ENCODE assay signal across 1 cellular context in the genomic region with DNA sequence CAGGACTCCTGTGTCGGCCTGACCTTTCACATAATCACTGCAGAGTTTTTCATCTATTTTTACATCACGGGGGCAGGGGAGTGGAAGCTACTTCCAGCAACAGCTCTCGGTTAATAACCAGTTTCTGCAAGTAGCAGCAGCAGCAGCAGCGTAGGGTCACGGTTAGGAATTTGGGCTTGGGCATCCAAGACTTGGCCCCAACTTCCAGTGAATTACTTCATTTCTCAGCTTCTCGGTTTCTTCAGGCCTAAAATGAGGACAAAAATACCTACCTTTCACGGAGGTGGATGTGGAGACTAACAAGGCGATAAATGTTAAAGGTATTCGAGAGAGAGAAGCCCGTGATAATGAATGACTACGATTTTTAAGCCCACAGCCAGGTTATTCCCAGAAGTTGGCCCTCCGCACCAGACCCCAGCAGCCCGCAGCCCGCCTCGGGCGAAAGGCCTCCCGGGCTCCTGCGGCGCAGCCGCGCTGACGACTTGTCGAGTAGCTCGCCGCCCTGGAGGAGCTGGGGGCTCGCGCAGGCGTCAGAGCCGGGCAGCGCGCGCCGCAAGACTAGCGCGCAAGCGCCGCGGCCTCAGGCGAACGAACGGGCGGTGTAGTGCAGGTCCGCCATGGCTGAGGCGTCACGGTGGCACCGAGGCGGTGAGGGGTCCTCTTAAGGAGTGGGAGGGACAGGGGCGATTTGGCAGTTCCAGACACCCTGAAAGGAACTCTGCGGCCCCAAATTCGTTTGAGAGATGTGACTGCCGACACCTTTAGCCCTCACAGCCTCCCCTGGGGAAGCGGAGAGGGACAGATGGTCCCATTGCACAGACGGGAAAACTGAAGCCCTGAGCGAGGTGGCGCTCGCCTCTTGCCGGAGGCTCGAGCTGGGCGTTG.
TF ChIP-seq lines count a peak whose summit lies in the region.

A gene (plus strand): TSS at position 583 of the 885 bp plus-strand sequence. CDS start 35 bp downstream, at position 618.

TF ChIP-seq in HEK293, 187 proteins besides CTCF, POLR2A, EP300 and RAD21 (continued from another document and continues in another):
- TF ChIP-seq, protein P1, sequence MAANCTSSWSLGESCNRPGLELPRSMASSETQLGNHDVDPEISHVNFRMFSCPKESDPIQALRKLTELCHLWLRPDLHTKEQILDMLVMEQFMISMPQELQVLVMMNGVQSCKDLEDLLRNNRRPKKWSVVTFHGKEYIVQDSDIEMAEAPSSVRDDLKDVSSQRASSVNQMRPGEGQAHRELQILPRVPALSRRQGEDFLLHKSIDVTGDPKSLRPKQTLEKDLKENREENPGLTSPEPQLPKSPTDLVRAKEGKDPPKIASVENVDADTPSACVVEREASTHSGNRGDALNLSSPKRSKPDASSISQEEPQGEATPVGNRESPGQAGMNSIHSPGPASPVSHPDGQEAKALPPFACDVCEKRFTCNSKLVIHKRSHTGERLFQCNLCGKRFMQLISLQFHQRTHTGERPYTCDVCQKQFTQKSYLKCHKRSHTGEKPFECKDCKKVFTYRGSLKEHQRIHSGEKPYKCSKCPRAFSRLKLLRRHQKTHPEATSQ (tag by site-specific recombination; IDR thresholded peaks at IDR 0.05) = peak; percentile 76; the same call in 1 of the 2 replicates
- TF ChIP-seq, protein P2, sequence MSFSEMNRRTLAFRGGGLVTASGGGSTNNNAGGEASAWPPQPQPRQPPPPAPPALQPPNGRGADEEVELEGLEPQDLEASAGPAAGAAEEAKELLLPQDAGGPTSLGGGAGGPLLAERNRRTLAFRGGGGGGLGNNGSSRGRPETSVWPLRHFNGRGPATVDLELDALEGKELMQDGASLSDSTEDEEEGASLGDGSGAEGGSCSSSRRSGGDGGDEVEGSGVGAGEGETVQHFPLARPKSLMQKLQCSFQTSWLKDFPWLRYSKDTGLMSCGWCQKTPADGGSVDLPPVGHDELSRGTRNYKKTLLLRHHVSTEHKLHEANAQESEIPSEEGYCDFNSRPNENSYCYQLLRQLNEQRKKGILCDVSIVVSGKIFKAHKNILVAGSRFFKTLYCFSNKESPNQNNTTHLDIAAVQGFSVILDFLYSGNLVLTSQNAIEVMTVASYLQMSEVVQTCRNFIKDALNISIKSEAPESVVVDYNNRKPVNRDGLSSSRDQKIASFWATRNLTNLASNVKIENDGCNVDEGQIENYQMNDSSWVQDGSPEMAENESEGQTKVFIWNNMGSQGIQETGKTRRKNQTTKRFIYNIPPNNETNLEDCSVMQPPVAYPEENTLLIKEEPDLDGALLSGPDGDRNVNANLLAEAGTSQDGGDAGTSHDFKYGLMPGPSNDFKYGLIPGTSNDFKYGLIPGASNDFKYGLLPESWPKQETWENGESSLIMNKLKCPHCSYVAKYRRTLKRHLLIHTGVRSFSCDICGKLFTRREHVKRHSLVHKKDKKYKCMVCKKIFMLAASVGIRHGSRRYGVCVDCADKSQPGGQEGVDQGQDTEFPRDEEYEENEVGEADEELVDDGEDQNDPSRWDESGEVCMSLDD (tag by site-specific recombination; IDR thresholded peaks at IDR 0.05) = no peak
- TF ChIP-seq KLF9 (tag by site-specific recombination; IDR thresholded peaks at IDR 0.05; ENCODE audit: low read depth) (peak; percentile 26; the same call in 1 of the 2 replicates), ZNF792 (tag by site-specific recombination; IDR thresholded peaks at IDR 0.05) (no peak), ZNF558 (tag by site-specific recombination; IDR thresholded peaks at IDR 0.05) (no peak), ZNF585B (tag by site-specific recombination; IDR thresholded peaks at IDR 0.05) (no peak), ZNF626 (tag by site-specific recombination; IDR thresholded peaks at IDR 0.05) (no peak), ZNF335 (tag by site-specific recombination; conservative IDR thresholded peaks at IDR 0.05) (peak; percentile 82), ZNF239 (tag by site-specific recombination; IDR thresholded peaks at IDR 0.05) (0 out of 2 replicates have a peak, but pooled peaks have one; percentile 32), ZNF404 (tag by site-specific recombination; IDR thresholded peaks at IDR 0.05) (0 out of 2 replicates have a peak, but pooled peaks have one; percentile 12), ZFP37 (tag by site-specific recombination; IDR thresholded peaks at IDR 0.05) (peak; percentile 47; the same call in 1 of the 2 replicates), ZBTB1 (tag by site-specific recombination; IDR thresholded peaks at IDR 0.05) (0 out of 2 replicates have a peak, but pooled peaks have one; percentile 48), KLF1 (tag by site-specific recombination; IDR thresholded peaks at IDR 0.05) (no peak; the same call in none of the 2 replicates), ZNF266 (tag by site-specific recombination; IDR thresholded peaks at IDR 0.05; ENCODE audit: low read depth) (0 out of 2 replicates have a peak, but pooled peaks have one; percentile 55), ZNF530 (tag by site-specific recombination; IDR thresholded peaks at IDR 0.05; ENCODE audit: low read depth) (no peak), ZNF837 (tag by site-specific recombination; IDR thresholded peaks at IDR 0.05) (peak; percentile 99), ZNF776 (tag by site-specific recombination; IDR thresholded peaks at IDR 0.05; ENCODE audit: borderline replicate concordance) (no peak), ZNF391 (tag by site-specific recombination; IDR thresholded peaks at IDR 0.05; ENCODE audit: borderline replicate concordance, low read depth) (no peak), ZNF555 (tag by site-specific recombination; conservative IDR thresholded peaks at IDR 0.05) (no peak), ZNF658 (tag by site-specific recombination; IDR thresholded peaks at IDR 0.05) (no peak), HOXC10 (CRISPR knock-in tag; IDR thresholded peaks at IDR 0.05) (no peak), ZNF2 (tag by site-specific recombination; IDR thresholded peaks at IDR 0.05) (peak; percentile 19), SCRT2 (tag by site-specific recombination; IDR thresholded peaks at IDR 0.05) (0 out of 2 replicates have a peak, but pooled peaks have one; percentile 26), ZNF169 (tag by site-specific recombination; IDR thresholded peaks at IDR 0.05) (0 out of 2 replicates have a peak, but pooled peaks have one; percentile 32), ZNF596 (tag by site-specific recombination; IDR thresholded peaks at IDR 0.05) (peak; percentile 7), ZNF324 (tag by site-specific recombination; IDR thresholded peaks at IDR 0.05) (peak; percentile 71), ZNF132 (tag by site-specific recombination; IDR thresholded peaks at IDR 0.05; ENCODE audit: borderline replicate concordance) (0 out of 2 replicates have a peak, but pooled peaks have one; percentile 47), ZNF544 (tag by site-specific recombination; IDR thresholded peaks at IDR 0.05) (no peak), ZBTB21 (tag by site-specific recombination; IDR thresholded peaks at IDR 0.05) (0 out of 2 replicates have a peak, but pooled peaks have one; percentile 33), ZNF138 (tag by site-specific recombination; IDR thresholded peaks at IDR 0.05; ENCODE audit: borderline replicate concordance) (no peak), ZFHX2 (tag by site-specific recombination; conservative IDR thresholded peaks at IDR 0.05) (peak; percentile 36; the same call in 1 of the 2 replicates), ZNF623 (tag by site-specific recombination; IDR thresholded peaks at IDR 0.05) (peak; percentile 37; the same call in 1 of the 2 replicates), ZNF560 (tag by site-specific recombination; IDR thresholded peaks at IDR 0.05; ENCODE audit: borderline replicate concordance) (no peak), ZNF292 (tag by site-specific recombination; IDR thresholded peaks at IDR 0.05; ENCODE audit: borderline replicate concordance, low read depth) (no peak), ZNF121 (tag by site-specific recombination; IDR thresholded peaks at IDR 0.05) (peak; percentile 53), ZNF155 (tag by site-specific recombination; IDR thresholded peaks at IDR 0.05) (no peak), GLIS1 (tag by site-specific recombination; IDR thresholded peaks at IDR 0.05) (peak; percentile 91), KLF10 (tag by site-specific recombination; IDR thresholded peaks at IDR 0.05) (no peak; the same call in 1 of the 2 replicates), OSR2 (tag by site-specific recombination; IDR thresholded peaks at IDR 0.05) (0 out of 2 replicates have a peak, but pooled peaks have one; percentile 8), ZNF146 (tag by site-specific recombination; IDR thresholded peaks at IDR 0.05) (0 out of 2 replicates have a peak, but pooled peaks have one; percentile 5), FEZF1 (tag by site-specific recombination; IDR thresholded peaks at IDR 0.05) (no peak), ZNF677 (tag by site-specific recombination; IDR thresholded peaks at IDR 0.05) (no peak), ZFP69B (tag by site-specific recombination; IDR thresholded peaks at IDR 0.05) (0 out of 2 replicates have a peak, but pooled peaks have one; percentile 18), ZNF707 (tag by site-specific recombination; IDR thresholded peaks at IDR 0.05) (no peak), ZNF24 (tag by site-specific recombination; IDR thresholded peaks at IDR 0.05) (peak; percentile 81), ZNF416 (tag by site-specific recombination; IDR thresholded peaks at IDR 0.05) (no peak), MYNN (tag by site-specific recombination; IDR thresholded peaks at IDR 0.05; ENCODE audit: borderline replicate concordance) (no peak), ZNF768 (tag by site-specific recombination; IDR thresholded peaks at IDR 0.05) (no peak), ZNF600 (tag by site-specific recombination; IDR thresholded peaks at IDR 0.05) (peak; percentile 88), ZNF184 (tag by site-specific recombination; IDR thresholded peaks at IDR 0.05) (peak; percentile 58; the same call in 1 of the 2 replicates), ZIC2 (tag by site-specific recombination; IDR thresholded peaks at IDR 0.05) (no peak)
- TF ChIP-seq, protein P3, sequence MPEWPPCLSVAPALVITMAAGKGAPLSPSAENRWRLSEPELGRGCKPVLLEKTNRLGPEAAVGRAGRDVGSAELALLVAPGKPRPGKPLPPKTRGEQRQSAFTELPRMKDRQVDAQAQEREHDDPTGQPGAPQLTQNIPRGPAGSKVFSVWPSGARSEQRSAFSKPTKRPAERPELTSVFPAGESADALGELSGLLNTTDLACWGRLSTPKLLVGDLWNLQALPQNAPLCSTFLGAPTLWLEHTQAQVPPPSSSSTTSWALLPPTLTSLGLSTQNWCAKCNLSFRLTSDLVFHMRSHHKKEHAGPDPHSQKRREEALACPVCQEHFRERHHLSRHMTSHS (tag by site-specific recombination; IDR thresholded peaks at IDR 0.05) = no peak
- TF ChIP-seq, protein P4, sequence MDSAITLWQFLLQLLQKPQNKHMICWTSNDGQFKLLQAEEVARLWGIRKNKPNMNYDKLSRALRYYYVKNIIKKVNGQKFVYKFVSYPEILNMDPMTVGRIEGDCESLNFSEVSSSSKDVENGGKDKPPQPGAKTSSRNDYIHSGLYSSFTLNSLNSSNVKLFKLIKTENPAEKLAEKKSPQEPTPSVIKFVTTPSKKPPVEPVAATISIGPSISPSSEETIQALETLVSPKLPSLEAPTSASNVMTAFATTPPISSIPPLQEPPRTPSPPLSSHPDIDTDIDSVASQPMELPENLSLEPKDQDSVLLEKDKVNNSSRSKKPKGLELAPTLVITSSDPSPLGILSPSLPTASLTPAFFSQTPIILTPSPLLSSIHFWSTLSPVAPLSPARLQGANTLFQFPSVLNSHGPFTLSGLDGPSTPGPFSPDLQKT (IDR thresholded peaks at IDR 0.05; ENCODE audit: borderline replicate concordance, low read depth, low read length) = no peak
- TF ChIP-seq, protein P5, sequence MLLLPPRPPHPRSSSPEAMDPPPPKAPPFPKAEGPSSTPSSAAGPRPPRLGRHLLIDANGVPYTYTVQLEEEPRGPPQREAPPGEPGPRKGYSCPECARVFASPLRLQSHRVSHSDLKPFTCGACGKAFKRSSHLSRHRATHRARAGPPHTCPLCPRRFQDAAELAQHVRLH (tag by site-specific recombination; IDR thresholded peaks at IDR 0.05) = peak; percentile 94
- TF ChIP-seq, protein P6, sequence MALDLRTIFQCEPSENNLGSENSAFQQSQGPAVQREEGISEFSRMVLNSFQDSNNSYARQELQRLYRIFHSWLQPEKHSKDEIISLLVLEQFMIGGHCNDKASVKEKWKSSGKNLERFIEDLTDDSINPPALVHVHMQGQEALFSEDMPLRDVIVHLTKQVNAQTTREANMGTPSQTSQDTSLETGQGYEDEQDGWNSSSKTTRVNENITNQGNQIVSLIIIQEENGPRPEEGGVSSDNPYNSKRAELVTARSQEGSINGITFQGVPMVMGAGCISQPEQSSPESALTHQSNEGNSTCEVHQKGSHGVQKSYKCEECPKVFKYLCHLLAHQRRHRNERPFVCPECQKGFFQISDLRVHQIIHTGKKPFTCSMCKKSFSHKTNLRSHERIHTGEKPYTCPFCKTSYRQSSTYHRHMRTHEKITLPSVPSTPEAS (tag by site-specific recombination; IDR thresholded peaks at IDR 0.05) = no peak
- TF ChIP-seq, protein P7, sequence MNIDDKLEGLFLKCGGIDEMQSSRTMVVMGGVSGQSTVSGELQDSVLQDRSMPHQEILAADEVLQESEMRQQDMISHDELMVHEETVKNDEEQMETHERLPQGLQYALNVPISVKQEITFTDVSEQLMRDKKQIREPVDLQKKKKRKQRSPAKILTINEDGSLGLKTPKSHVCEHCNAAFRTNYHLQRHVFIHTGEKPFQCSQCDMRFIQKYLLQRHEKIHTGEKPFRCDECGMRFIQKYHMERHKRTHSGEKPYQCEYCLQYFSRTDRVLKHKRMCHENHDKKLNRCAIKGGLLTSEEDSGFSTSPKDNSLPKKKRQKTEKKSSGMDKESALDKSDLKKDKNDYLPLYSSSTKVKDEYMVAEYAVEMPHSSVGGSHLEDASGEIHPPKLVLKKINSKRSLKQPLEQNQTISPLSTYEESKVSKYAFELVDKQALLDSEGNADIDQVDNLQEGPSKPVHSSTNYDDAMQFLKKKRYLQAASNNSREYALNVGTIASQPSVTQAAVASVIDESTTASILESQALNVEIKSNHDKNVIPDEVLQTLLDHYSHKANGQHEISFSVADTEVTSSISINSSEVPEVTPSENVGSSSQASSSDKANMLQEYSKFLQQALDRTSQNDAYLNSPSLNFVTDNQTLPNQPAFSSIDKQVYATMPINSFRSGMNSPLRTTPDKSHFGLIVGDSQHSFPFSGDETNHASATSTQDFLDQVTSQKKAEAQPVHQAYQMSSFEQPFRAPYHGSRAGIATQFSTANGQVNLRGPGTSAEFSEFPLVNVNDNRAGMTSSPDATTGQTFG (tag by site-specific recombination; IDR thresholded peaks at IDR 0.05; ENCODE audit: borderline replicate concordance) = no peak
- TF ChIP-seq, protein P8, sequence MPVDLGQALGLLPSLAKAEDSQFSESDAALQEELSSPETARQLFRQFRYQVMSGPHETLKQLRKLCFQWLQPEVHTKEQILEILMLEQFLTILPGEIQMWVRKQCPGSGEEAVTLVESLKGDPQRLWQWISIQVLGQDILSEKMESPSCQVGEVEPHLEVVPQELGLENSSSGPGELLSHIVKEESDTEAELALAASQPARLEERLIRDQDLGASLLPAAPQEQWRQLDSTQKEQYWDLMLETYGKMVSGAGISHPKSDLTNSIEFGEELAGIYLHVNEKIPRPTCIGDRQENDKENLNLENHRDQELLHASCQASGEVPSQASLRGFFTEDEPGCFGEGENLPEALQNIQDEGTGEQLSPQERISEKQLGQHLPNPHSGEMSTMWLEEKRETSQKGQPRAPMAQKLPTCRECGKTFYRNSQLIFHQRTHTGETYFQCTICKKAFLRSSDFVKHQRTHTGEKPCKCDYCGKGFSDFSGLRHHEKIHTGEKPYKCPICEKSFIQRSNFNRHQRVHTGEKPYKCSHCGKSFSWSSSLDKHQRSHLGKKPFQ (tag by site-specific recombination; IDR thresholded peaks at IDR 0.05) = 0 out of 2 replicates have a peak, but pooled peaks have one; percentile 17
